Comparison of ENCODE assay signal across 21 cellular contexts in genomic region chr5:28632607-28633006, GRCh38.
"Had no signal": no experiment of that assay in that cellular context is flagged by ENCODE, and none has a peak within 500 bp of the region (broad histone marks: within the 10 kb centered on the region; RNA-seq: fewer than 3 reads in every experiment).

No MANE protein-coding gene starts in this region.

- H3K4me1 Mint-ChIP-seq: IgD-negative memory B cell had no signal

- H3K4me3 ChIP-seq: MG63, SJCRH30 had no signal

- H3K27ac ChIP-seq: RWPE1, SJCRH30 had no signal

- H3K4me1 ChIP-seq: SJCRH30 had no signal

- H3K27ac Mint-ChIP-seq: IgD-negative memory B cell had no signal

- H3K27me3 Mint-ChIP-seq: IgD-negative memory B cell had no signal

- H3K4me3 Mint-ChIP-seq: IgD-negative memory B cell had no signal

- H3K36me3 ChIP-seq: MG63, SJCRH30 had no signal

- H3K9me3 ChIP-seq: MG63, SJCRH30 had no signal

- DNase-seq: KBM-7, MG63, NCI-H1092, NCI-H1105 treated with DMSO at 0.1 percent for 48 hours, NCI-H1417 treated with DMSO at 0.1 percent for 48 hours, NCI-H146, NCI-H1694 treated with DMSO at 0.1 percent for 48 hours, NCI-H1930, NCI-H2081, NCI-H2107, NCI-H2227 treated with DMSO at 0.1 percent for 48 hours, NCI-H524, NCI-H526 treated with DMSO at 0.1 percent for 48 hours, NCI-H748 treated with DMSO at 0.1 percent for 48 hours, PC-3, SHP77 treated with DMSO at 0.1 percent for 48 hours, SJCRH30 had no signal

- ATAC-seq: Panc1, PC-3, SK-N-SH treated with all-trans-retinoic acid at 6 μM for 48 hours had no signal

- H3K27me3 ChIP-seq: MG63, SJCRH30 had no signal

- H3K36me3 Mint-ChIP-seq: IgD-negative memory B cell had no signal
